ENCODE assay signal across 1 cellular context in the genomic region with DNA sequence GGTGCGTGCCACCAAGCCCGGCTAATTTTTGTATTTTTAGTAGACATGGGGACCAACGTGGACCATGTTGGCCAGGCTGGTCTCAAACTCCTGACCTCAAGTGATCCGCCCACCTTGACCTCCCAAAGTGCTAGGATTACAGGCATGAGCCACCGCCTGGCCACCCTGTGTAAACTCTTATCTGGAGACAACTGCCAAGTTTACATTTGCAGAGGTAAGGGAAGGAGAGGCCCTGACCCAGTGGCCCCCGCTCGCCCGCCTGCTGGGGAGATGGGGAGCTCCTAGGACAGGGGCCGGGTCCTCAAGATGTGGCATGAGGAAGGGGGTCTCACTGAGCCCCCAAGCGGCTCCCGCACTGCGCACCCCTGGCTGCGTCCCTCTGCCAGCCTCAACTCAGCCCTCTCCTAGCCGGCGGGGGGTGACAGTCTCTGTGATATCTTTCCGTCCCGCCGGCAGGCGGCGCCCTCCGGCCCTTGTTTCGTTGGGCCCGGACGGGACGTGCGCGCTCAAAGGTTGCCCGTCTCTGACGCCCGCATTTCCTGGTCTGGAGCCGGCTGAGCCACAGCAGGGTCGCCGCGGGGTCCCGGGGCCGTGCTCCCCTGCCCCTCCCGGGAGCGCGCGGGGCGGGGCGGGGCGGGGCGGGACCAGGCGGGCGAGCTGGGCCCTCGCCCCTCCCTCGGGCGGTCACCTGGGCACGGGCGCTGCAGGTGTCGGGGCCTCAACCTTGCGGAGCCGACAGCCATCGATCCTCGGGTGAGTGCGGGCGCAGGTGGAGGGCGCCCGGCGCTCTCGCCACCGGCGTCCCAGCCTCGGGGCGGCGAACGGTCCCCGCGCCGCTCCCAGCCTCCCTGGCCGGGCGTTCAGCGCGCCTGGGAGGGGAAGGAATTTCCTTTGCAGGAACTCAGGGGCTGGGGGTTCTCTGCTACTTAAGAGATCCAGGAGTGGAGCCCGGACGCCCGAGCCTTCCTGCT.
TF ChIP-seq lines count a peak whose summit lies in the region.

A gene with protein sequence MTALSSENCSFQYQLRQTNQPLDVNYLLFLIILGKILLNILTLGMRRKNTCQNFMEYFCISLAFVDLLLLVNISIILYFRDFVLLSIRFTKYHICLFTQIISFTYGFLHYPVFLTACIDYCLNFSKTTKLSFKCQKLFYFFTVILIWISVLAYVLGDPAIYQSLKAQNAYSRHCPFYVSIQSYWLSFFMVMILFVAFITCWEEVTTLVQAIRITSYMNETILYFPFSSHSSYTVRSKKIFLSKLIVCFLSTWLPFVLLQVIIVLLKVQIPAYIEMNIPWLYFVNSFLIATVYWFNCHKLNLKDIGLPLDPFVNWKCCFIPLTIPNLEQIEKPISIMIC (plus strand): TSS at position 533 of the 971 bp plus-strand sequence. CDS start 45,978 bp downstream, outside the sequence.

TF ChIP-seq in HepG2, 621 proteins besides CTCF, POLR2A, EP300 and RAD21 (continued from another document and continues in another):
- TF ChIP-seq, protein P1, sequence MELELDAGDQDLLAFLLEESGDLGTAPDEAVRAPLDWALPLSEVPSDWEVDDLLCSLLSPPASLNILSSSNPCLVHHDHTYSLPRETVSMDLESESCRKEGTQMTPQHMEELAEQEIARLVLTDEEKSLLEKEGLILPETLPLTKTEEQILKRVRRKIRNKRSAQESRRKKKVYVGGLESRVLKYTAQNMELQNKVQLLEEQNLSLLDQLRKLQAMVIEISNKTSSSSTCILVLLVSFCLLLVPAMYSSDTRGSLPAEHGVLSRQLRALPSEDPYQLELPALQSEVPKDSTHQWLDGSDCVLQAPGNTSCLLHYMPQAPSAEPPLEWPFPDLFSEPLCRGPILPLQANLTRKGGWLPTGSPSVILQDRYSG (CRISPR knock-in tag; IDR thresholded peaks at IDR 0.05), result no peak
- TF ChIP-seq SRSF4 (IDR thresholded peaks at IDR 0.05; ENCODE audit: low read depth, low read length, poor library complexity, severe bottlenecking) (no peak), ZNF879 (CRISPR knock-in tag; IDR thresholded peaks at IDR 0.05) (no peak), ZNF609 (CRISPR knock-in tag; IDR thresholded peaks at IDR 0.05; ENCODE audit: borderline replicate concordance) (peak; percentile 20; the same call in 1 of the 2 replicates), ZGPAT (CRISPR knock-in tag; IDR thresholded peaks at IDR 0.05) (peak; percentile 65; the same call in 1 of the 2 replicates), SMAD3 (CRISPR knock-in tag; IDR thresholded peaks at IDR 0.05) (peak; percentile 40; the same call in 1 of the 2 replicates), PITX1 (CRISPR knock-in tag; IDR thresholded peaks at IDR 0.05) (peak; percentile 54; the same call in 1 of the 2 replicates), TRIM24 (CRISPR knock-in tag; IDR thresholded peaks at IDR 0.05) (no peak), MAX (IDR thresholded peaks at IDR 0.05) (peak; percentile 46), IRF1 (CRISPR knock-in tag; IDR thresholded peaks at IDR 0.05; ENCODE audit: low read depth) (no peak), ERF (CRISPR knock-in tag; IDR thresholded peaks at IDR 0.05) (peak; percentile 69; the same call in 1 of the 2 replicates), ZBTB14 (CRISPR knock-in tag; IDR thresholded peaks at IDR 0.05) (peak; percentile 80), PATZ1 (CRISPR knock-in tag; IDR thresholded peaks at IDR 0.05) (peak; percentile 69), THYN1 (CRISPR knock-in tag; IDR thresholded peaks at IDR 0.05; ENCODE audit: borderline replicate concordance, low read depth) (no peak), ARID2 (CRISPR knock-in tag; IDR thresholded peaks at IDR 0.05; ENCODE audit: borderline replicate concordance) (no peak), MYPOP (CRISPR knock-in tag; IDR thresholded peaks at IDR 0.05) (peak; percentile 80), SALL2 (CRISPR knock-in tag; IDR thresholded peaks at IDR 0.05) (no peak; the same call in 1 of the 2 replicates), BRF2 (CRISPR knock-in tag; IDR thresholded peaks at IDR 0.05) (no peak), TSC22D2 (CRISPR knock-in tag; IDR thresholded peaks at IDR 0.05; ENCODE audit: borderline replicate concordance) (0 out of 2 replicates have a peak, but pooled peaks have one; percentile 70), GMEB1 (CRISPR knock-in tag; IDR thresholded peaks at IDR 0.05; ENCODE audit: borderline replicate concordance) (peak; percentile 77; the same call in 1 of the 2 replicates), MZF1 (CRISPR knock-in tag; IDR thresholded peaks at IDR 0.05; ENCODE audit: borderline replicate concordance) (no peak), ZNF331 (CRISPR knock-in tag; IDR thresholded peaks at IDR 0.05) (peak; percentile 48; the same call in 1 of the 2 replicates)
- TF ChIP-seq, protein P2, sequence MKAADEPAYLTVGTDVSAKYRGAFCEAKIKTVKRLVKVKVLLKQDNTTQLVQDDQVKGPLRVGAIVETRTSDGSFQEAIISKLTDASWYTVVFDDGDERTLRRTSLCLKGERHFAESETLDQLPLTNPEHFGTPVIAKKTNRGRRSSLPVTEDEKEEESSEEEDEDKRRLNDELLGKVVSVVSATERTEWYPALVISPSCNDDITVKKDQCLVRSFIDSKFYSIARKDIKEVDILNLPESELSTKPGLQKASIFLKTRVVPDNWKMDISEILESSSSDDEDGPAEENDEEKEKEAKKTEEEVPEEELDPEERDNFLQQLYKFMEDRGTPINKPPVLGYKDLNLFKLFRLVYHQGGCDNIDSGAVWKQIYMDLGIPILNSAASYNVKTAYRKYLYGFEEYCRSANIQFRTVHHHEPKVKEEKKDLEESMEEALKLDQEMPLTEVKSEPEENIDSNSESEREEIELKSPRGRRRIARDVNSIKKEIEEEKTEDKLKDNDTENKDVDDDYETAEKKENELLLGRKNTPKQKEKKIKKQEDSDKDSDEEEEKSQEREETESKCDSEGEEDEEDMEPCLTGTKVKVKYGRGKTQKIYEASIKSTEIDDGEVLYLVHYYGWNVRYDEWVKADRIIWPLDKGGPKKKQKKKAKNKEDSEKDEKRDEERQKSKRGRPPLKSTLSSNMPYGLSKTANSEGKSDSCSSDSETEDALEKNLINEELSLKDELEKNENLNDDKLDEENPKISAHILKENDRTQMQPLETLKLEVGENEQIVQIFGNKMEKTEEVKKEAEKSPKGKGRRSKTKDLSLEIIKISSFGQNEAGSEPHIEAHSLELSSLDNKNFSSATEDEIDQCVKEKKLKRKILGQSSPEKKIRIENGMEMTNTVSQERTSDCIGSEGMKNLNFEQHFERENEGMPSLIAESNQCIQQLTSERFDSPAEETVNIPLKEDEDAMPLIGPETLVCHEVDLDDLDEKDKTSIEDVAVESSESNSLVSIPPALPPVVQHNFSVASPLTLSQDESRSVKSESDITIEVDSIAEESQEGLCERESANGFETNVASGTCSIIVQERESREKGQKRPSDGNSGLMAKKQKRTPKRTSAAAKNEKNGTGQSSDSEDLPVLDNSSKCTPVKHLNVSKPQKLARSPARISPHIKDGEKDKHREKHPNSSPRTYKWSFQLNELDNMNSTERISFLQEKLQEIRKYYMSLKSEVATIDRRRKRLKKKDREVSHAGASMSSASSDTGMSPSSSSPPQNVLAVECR (CRISPR knock-in tag; IDR thresholded peaks at IDR 0.05; ENCODE audit: borderline replicate concordance), result peak; percentile 62; the same call in 1 of the 2 replicates
